Comparison of ENCODE assay signal across 1 cellular context in genomic region chr6:43477235-43478007, GRCh38.
A peak's percentile ranks its signal among the peaks of the same experiment; 100 is the strongest.
TF ChIP-seq lines count a peak whose summit lies in the region.

A gene with protein sequence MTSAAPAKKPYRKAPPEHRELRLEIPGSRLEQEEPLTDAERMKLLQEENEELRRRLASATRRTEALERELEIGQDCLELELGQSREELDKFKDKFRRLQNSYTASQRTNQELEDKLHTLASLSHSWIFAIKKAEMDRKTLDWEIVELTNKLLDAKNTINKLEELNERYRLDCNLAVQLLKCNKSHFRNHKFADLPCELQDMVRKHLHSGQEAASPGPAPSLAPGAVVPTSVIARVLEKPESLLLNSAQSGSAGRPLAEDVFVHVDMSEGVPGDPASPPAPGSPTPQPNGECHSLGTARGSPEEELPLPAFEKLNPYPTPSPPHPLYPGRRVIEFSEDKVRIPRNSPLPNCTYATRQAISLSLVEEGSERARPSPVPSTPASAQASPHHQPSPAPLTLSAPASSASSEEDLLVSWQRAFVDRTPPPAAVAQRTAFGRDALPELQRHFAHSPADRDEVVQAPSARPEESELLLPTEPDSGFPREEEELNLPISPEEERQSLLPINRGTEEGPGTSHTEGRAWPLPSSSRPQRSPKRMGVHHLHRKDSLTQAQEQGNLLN (plus strand): TSS chr6:43477570. CDS start chr6:43499002, 21,432 bp downstream.

TF ChIP-seq in HEK293, 187 proteins besides CTCF, POLR2A, EP300 and RAD21 (continued from another document and continues in another):
- TF ChIP-seq ZNF518A (tag by site-specific recombination; conservative IDR thresholded peaks at IDR 0.05; ENCODE audit: low read depth) (0 out of 2 replicates have a peak, but pooled peaks have one; percentile 11), TRIM28 (IDR thresholded peaks at IDR 0.05; ENCODE audit: borderline replicate concordance, low read length) (no peak), ZNF24 (tag by site-specific recombination; IDR thresholded peaks at IDR 0.05) (no peak; the same call in none of the 2 replicates), ZNF843 (tag by site-specific recombination; IDR thresholded peaks at IDR 0.05) (0 out of 2 replicates have a peak, but pooled peaks have one; percentile 19), ZNF558 (tag by site-specific recombination; IDR thresholded peaks at IDR 0.05) (no peak), MEIS1 (CRISPR knock-in tag; IDR thresholded peaks at IDR 0.05; ENCODE audit: borderline replicate concordance) (no peak), WT1 (tag by site-specific recombination; IDR thresholded peaks at IDR 0.05) (no peak), PRDM10 (tag by site-specific recombination; IDR thresholded peaks at IDR 0.05) (peak; percentile 97), ZNF433 (tag by site-specific recombination; IDR thresholded peaks at IDR 0.05; ENCODE audit: low read depth) (no peak), KLF8 (tag by site-specific recombination; IDR thresholded peaks at IDR 0.05) (peak; percentile 72; the same call in 1 of the 2 replicates), ZBTB48 (tag by site-specific recombination; IDR thresholded peaks at IDR 0.05) (peak; percentile 56), ZNF514 (tag by site-specific recombination; IDR thresholded peaks at IDR 0.05) (no peak), FEZF1 (tag by site-specific recombination; IDR thresholded peaks at IDR 0.05) (no peak), ZNF530 (tag by site-specific recombination; IDR thresholded peaks at IDR 0.05; ENCODE audit: low read depth) (no peak), ZNF174 (tag by site-specific recombination; IDR thresholded peaks at IDR 0.05) (no peak), INSM2 (tag by site-specific recombination; IDR thresholded peaks at IDR 0.05) (no peak), ZNF660 (tag by site-specific recombination; IDR thresholded peaks at IDR 0.05) (0 out of 2 replicates have a peak, but pooled peaks have one; percentile 31), ZSCAN30 (tag by site-specific recombination; IDR thresholded peaks at IDR 0.05) (0 out of 2 replicates have a peak, but pooled peaks have one; percentile 41), ZNF76 (tag by site-specific recombination; IDR thresholded peaks at IDR 0.05; ENCODE audit: borderline replicate concordance, low read depth) (peak; percentile 95), ZNF548 (tag by site-specific recombination; IDR thresholded peaks at IDR 0.05) (no peak), ZBTB8A (tag by site-specific recombination; IDR thresholded peaks at IDR 0.05) (0 out of 2 replicates have a peak, but pooled peaks have one; percentile 20), YY1 (tag by site-specific recombination; IDR thresholded peaks at IDR 0.05) (peak; percentile 89; the same call in 1 of the 2 replicates), RBAK (tag by site-specific recombination; IDR thresholded peaks at IDR 0.05) (no peak)
- TF ChIP-seq, protein P1, sequence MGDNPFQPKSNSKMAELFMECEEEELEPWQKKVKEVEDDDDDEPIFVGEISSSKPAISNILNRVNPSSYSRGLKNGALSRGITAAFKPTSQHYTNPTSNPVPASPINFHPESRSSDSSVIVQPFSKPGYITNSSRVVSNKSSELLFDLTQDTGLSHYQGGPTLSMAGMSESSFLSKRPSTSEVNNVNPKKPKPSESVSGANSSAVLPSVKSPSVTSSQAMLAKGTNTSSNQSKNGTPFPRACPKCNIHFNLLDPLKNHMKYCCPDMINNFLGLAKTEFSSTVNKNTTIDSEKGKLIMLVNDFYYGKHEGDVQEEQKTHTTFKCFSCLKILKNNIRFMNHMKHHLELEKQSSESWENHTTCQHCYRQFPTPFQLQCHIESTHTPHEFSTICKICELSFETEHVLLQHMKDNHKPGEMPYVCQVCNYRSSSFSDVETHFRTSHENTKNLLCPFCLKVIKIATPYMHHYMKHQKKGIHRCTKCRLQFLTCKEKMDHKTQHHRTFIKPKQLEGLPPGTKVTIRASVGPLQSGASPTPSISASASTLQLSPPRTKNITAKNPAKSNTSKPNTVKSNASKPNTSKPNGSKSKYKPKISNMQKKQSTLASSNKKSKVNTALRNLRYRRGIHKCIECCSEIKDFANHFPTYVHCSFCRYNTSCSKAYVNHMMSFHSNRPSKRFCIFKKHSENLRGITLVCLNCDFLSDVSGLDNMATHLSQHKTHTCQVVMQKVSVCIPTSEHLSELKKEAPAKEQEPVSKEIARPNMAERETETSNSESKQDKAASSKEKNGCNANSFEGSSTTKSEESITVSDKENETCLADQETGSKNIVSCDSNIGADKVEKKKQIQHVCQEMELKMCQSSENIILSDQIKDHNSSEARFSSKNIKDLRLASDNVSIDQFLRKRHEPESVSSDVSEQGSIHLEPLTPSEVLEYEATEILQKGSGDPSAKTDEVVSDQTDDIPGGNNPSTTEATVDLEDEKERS (tag by site-specific recombination; IDR thresholded peaks at IDR 0.05), result no peak
- TF ChIP-seq, protein P2, sequence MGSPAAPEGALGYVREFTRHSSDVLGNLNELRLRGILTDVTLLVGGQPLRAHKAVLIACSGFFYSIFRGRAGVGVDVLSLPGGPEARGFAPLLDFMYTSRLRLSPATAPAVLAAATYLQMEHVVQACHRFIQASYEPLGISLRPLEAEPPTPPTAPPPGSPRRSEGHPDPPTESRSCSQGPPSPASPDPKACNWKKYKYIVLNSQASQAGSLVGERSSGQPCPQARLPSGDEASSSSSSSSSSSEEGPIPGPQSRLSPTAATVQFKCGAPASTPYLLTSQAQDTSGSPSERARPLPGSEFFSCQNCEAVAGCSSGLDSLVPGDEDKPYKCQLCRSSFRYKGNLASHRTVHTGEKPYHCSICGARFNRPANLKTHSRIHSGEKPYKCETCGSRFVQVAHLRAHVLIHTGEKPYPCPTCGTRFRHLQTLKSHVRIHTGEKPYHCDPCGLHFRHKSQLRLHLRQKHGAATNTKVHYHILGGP (tag by site-specific recombination; IDR thresholded peaks at IDR 0.05), result no peak
- TF ChIP-seq, protein P3, sequence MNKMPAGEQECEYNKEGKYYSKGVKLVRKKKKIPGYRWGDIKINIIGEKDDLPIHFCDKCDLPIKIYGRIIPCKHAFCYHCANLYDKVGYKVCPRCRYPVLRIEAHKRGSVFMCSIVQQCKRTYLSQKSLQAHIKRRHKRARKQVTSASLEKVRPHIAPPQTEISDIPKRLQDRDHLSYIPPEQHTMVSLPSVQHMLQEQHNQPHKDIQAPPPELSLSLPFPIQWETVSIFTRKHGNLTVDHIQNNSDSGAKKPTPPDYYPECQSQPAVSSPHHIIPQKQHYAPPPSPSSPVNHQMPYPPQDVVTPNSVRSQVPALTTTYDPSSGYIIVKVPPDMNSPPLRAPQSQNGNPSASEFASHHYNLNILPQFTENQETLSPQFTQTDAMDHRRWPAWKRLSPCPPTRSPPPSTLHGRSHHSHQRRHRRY (tag by site-specific recombination; IDR thresholded peaks at IDR 0.05), result no peak
- TF ChIP-seq, protein P4, sequence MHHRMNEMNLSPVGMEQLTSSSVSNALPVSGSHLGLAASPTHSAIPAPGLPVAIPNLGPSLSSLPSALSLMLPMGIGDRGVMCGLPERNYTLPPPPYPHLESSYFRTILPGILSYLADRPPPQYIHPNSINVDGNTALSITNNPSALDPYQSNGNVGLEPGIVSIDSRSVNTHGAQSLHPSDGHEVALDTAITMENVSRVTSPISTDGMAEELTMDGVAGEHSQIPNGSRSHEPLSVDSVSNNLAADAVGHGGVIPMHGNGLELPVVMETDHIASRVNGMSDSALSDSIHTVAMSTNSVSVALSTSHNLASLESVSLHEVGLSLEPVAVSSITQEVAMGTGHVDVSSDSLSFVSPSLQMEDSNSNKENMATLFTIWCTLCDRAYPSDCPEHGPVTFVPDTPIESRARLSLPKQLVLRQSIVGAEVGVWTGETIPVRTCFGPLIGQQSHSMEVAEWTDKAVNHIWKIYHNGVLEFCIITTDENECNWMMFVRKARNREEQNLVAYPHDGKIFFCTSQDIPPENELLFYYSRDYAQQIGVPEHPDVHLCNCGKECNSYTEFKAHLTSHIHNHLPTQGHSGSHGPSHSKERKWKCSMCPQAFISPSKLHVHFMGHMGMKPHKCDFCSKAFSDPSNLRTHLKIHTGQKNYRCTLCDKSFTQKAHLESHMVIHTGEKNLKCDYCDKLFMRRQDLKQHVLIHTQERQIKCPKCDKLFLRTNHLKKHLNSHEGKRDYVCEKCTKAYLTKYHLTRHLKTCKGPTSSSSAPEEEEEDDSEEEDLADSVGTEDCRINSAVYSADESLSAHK (tag by site-specific recombination; IDR thresholded peaks at IDR 0.05), result 0 out of 2 replicates have a peak, but pooled peaks have one; percentile 12
- TF ChIP-seq, protein P5, sequence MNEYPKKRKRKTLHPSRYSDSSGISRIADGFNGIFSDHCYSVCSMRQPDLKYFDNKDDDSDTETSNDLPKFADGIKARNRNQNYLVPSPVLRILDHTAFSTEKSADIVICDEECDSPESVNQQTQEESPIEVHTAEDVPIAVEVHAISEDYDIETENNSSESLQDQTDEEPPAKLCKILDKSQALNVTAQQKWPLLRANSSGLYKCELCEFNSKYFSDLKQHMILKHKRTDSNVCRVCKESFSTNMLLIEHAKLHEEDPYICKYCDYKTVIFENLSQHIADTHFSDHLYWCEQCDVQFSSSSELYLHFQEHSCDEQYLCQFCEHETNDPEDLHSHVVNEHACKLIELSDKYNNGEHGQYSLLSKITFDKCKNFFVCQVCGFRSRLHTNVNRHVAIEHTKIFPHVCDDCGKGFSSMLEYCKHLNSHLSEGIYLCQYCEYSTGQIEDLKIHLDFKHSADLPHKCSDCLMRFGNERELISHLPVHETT (tag by site-specific recombination; IDR thresholded peaks at IDR 0.05), result peak; percentile 31; the same call in 1 of the 2 replicates
- TF ChIP-seq, protein P6, sequence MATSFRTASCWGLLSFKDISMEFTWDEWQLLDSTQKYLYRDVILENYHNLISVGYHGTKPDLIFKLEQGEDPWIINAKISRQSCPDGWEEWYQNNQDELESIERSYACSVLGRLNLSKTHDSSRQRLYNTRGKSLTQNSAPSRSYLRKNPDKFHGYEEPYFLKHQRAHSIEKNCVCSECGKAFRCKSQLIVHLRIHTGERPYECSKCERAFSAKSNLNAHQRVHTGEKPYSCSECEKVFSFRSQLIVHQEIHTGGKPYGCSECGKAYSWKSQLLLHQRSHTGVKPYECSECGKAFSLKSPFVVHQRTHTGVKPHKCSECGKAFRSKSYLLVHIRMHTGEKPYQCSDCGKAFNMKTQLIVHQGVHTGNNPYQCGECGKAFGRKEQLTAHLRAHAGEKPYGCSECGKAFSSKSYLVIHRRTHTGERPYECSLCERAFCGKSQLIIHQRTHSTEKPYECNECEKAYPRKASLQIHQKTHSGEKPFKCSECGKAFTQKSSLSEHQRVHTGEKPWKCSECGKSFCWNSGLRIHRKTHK (tag by site-specific recombination; IDR thresholded peaks at IDR 0.05), result no peak
